ENCODE assay signal across 8 cellular contexts in genomic region chr12:1583421-1584078, GRCh38. TPM values are rescaled to one million over a fixed set of nuclear protein-coding genes. Genes with fewer than 3 reads are reported as not detected.
DNase-seq lines count a peak whose midpoint lies in the region; ATAC-seq and TF ChIP-seq lines count a peak whose summit lies in the region.

No MANE protein-coding gene starts in this region.

- H3K36me3 ChIP-seq in HEK293 (ENCODE audit: control insufficient read depth in 2 of 2, insufficient read depth in 1 of 2, low read length in 2 of 2), result no peaks in the 10 kb centered on the region; a peak in 1 of 3 replicates
- no peaks in the 10 kb centered on the region for H3K36me3 ChIP-seq in skeletal muscle tissue (ENCODE audit: control insufficient read depth in 3 of 3, insufficient read depth in 3 of 3, low read length in 3 of 3)

- H3K27me3 ChIP-seq in skeletal muscle tissue (ENCODE audit: control insufficient read depth in 3 of 3, insufficient read depth in 3 of 3, low read length in 3 of 3), result no peaks in the 10 kb centered on the region

- H3K9me3 ChIP-seq in HEK293 (ENCODE audit: control insufficient read depth, insufficient read depth, low read depth, low read length), result no peaks in the 10 kb centered on the region
- H3K9me3 ChIP-seq in skeletal muscle tissue (ENCODE audit: control insufficient read depth in 3 of 3, low read length in 3 of 3), result no peaks in the 10 kb centered on the region

- H3K27ac ChIP-seq in HEK293 (ENCODE audit: extremely low read depth, low read depth, low read length), result no peak overlapping the region
- no peak overlapping the region for H3K27ac ChIP-seq in skeletal muscle tissue (ENCODE audit: low read depth, low read length)

- ATAC-seq in GM18519 (IDR thresholded peaks at IDR 0.05; ENCODE audit: low FRiP score, unreplicated experiment), result no peak

- H3K9ac ChIP-seq in skeletal muscle tissue (ENCODE audit: low read depth in 1 of 3, low read length in 3 of 3), result no peak overlapping the region

- POLR2A ChIA-PET in HEK293 (lab: Yijun Ruan, JAX), result interaction anchor here (0.7 to 1.6 kb wide), 4 partner anchors 23 to 1141 kb away, joined by 3 to 9 read pairs (median 4); no protein-coding TSS in a partner anchor

- H3K4me3 ChIP-seq in HEK293 (ENCODE audit: low read depth, low read length) (no peak overlapping the region), skeletal muscle tissue (ENCODE audit: low read length in 3 of 3) (peak overlapping the region in 2 of 3 donors; percentile 15 to 61)

- H3K4me1 ChIP-seq in HEK293 (ENCODE audit: control insufficient read depth, insufficient read depth, low read length) (peaks cover 8% of the 10 kb centered on the region), skeletal muscle tissue (ENCODE audit: control insufficient read depth in 3 of 3, insufficient read depth in 3 of 3, low read length in 3 of 3) (peaks cover 0 to 9% (median 0%) of the 10 kb centered on the region in 3 donors)

- TF ChIP-seq CTCF in HEK293 (tag by site-specific recombination; IDR thresholded peaks at IDR 0.05), result peak; percentile 85

- CTCF ChIA-PET in HEK293 (lab: Yijun Ruan, JAX), result interaction anchor here (0.6 to 10.7 kb wide), 39 partner anchors 9 to 1683 kb away, joined by 3 to 196 read pairs (median 4); no protein-coding TSS in a partner anchor

- DNase-seq in DMS114 treated with DMSO at 0.1 percent for 48 hours (lab: John Stamatoyannopoulos, UW; ENCODE audit: unreplicated experiment), result peak; percentile 75
- DNase-seq in NCI-H187 treated with DMSO at 0.1 percent for 48 hours (lab: John Stamatoyannopoulos, UW), result peak; percentile 30
- DNase-seq in T-helper 22 cell (ENCODE audit: low read depth), result peak; percentile 38
- peak; percentile 90 for DNase-seq in astrocyte of the hippocampus (ENCODE audit: low read depth, low spot score)
- DNase-seq in hippocampal formation (lab: John Stamatoyannopoulos, UW), result peak; percentile 53 to 88

TF ChIP-seq in HEK293, 187 proteins besides CTCF, POLR2A, EP300 and RAD21 (continues in another document):
- TF ChIP-seq GLIS1 (tag by site-specific recombination; IDR thresholded peaks at IDR 0.05) (0 out of 2 replicates have a peak, but pooled peaks have one; percentile 17), ZNF24 (tag by site-specific recombination; IDR thresholded peaks at IDR 0.05) (peak; percentile 25; the same call in 1 of the 2 replicates), ZNF561 (tag by site-specific recombination; IDR thresholded peaks at IDR 0.05; ENCODE audit: borderline replicate concordance) (peak; percentile 42; the same call in 1 of the 2 replicates), KLF17 (tag by site-specific recombination; IDR thresholded peaks at IDR 0.05) (peak; percentile 30; the same call in 1 of the 2 replicates), ZNF2 (tag by site-specific recombination; IDR thresholded peaks at IDR 0.05) (peak; percentile 87), ZNF624 (tag by site-specific recombination; IDR thresholded peaks at IDR 0.05) (no peak), KLF10 (tag by site-specific recombination; IDR thresholded peaks at IDR 0.05) (peak; percentile 32; the same call in 1 of the 2 replicates), PRDM1 (tag by site-specific recombination; IDR thresholded peaks at IDR 0.05) (peak; percentile 82), ZNF223 (tag by site-specific recombination; IDR thresholded peaks at IDR 0.05) (no peak), ZNF341 (tag by site-specific recombination; IDR thresholded peaks at IDR 0.05; ENCODE audit: low read depth) (no peak), ZBTB8A (tag by site-specific recombination; IDR thresholded peaks at IDR 0.05) (0 out of 2 replicates have a peak, but pooled peaks have one; percentile 26), ZSCAN30 (tag by site-specific recombination; IDR thresholded peaks at IDR 0.05) (no peak), ELK4 (IDR thresholded peaks at IDR 0.05; ENCODE audit: borderline replicate concordance, low read depth, low read length) (no peak), YY2 (tag by site-specific recombination; IDR thresholded peaks at IDR 0.05) (no peak), MZF1 (tag by site-specific recombination; IDR thresholded peaks at IDR 0.05; ENCODE audit: borderline replicate concordance) (peak; percentile 95), TRIM28 (IDR thresholded peaks at IDR 0.05; ENCODE audit: borderline replicate concordance, low read length) (0 out of 2 replicates have a peak, but pooled peaks have one; percentile 47), ZNF707 (tag by site-specific recombination; IDR thresholded peaks at IDR 0.05) (no peak), ZNF211 (tag by site-specific recombination; IDR thresholded peaks at IDR 0.05; ENCODE audit: low read depth) (no peak), ZNF174 (tag by site-specific recombination; IDR thresholded peaks at IDR 0.05) (no peak), ZNF366 (tag by site-specific recombination; conservative IDR thresholded peaks at IDR 0.05) (peak; percentile 61), WT1 (tag by site-specific recombination; IDR thresholded peaks at IDR 0.05) (peak; percentile 56; the same call in 1 of the 2 replicates), ZNF580 (tag by site-specific recombination; IDR thresholded peaks at IDR 0.05) (peak; percentile 26; the same call in 1 of the 2 replicates), ZNF654 (tag by site-specific recombination; IDR thresholded peaks at IDR 0.05; ENCODE audit: low read depth) (peak; percentile 100), ZEB2 (tag by site-specific recombination; IDR thresholded peaks at IDR 0.05) (peak; percentile 61; the same call in 1 of the 2 replicates), MYNN (tag by site-specific recombination; IDR thresholded peaks at IDR 0.05; ENCODE audit: borderline replicate concordance) (no peak), IKZF3 (tag by site-specific recombination; IDR thresholded peaks at IDR 0.05) (peak; percentile 54)
- TF ChIP-seq, protein P1, sequence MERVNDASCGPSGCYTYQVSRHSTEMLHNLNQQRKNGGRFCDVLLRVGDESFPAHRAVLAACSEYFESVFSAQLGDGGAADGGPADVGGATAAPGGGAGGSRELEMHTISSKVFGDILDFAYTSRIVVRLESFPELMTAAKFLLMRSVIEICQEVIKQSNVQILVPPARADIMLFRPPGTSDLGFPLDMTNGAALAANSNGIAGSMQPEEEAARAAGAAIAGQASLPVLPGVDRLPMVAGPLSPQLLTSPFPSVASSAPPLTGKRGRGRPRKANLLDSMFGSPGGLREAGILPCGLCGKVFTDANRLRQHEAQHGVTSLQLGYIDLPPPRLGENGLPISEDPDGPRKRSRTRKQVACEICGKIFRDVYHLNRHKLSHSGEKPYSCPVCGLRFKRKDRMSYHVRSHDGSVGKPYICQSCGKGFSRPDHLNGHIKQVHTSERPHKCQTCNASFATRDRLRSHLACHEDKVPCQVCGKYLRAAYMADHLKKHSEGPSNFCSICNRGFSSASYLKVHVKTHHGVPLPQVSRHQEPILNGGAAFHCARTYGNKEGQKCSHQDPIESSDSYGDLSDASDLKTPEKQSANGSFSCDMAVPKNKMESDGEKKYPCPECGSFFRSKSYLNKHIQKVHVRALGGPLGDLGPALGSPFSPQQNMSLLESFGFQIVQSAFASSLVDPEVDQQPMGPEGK (tag by site-specific recombination; IDR thresholded peaks at IDR 0.05), result 0 out of 2 replicates have a peak, but pooled peaks have one; percentile 26
- TF ChIP-seq, protein P2, sequence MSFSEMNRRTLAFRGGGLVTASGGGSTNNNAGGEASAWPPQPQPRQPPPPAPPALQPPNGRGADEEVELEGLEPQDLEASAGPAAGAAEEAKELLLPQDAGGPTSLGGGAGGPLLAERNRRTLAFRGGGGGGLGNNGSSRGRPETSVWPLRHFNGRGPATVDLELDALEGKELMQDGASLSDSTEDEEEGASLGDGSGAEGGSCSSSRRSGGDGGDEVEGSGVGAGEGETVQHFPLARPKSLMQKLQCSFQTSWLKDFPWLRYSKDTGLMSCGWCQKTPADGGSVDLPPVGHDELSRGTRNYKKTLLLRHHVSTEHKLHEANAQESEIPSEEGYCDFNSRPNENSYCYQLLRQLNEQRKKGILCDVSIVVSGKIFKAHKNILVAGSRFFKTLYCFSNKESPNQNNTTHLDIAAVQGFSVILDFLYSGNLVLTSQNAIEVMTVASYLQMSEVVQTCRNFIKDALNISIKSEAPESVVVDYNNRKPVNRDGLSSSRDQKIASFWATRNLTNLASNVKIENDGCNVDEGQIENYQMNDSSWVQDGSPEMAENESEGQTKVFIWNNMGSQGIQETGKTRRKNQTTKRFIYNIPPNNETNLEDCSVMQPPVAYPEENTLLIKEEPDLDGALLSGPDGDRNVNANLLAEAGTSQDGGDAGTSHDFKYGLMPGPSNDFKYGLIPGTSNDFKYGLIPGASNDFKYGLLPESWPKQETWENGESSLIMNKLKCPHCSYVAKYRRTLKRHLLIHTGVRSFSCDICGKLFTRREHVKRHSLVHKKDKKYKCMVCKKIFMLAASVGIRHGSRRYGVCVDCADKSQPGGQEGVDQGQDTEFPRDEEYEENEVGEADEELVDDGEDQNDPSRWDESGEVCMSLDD (tag by site-specific recombination; IDR thresholded peaks at IDR 0.05), result peak; percentile 68

RNA-seq across cellular contexts. Expression of gene FBXL14, which starts 10.8 kb away (rescaled TPM):
- 5.2 TPM for total RNA-seq in skeletal muscle tissue

RNA-seq across cellular contexts. Expression of gene WNT5B, which starts 45.5 kb away (rescaled TPM):
- 30.3 TPM for total RNA-seq in skeletal muscle tissue

Comparison
In these comparisons a context has a peak if more than half of its experiments do, and no peak if none do; other contexts are left out.
1. DNase-seq: peak in every context shown above with its lines; median percentile 90 in astrocyte of the hippocampus; 75 in DMS114 treated with DMSO at 0.1 percent for 48 hours; 70 in hippocampal formation; 38 in T-helper 22 cell; 30 in NCI-H187 treated with DMSO at 0.1 percent for 48 hours.